24 cellular contexts compared by ENCODE assay signal in the genomic region with DNA sequence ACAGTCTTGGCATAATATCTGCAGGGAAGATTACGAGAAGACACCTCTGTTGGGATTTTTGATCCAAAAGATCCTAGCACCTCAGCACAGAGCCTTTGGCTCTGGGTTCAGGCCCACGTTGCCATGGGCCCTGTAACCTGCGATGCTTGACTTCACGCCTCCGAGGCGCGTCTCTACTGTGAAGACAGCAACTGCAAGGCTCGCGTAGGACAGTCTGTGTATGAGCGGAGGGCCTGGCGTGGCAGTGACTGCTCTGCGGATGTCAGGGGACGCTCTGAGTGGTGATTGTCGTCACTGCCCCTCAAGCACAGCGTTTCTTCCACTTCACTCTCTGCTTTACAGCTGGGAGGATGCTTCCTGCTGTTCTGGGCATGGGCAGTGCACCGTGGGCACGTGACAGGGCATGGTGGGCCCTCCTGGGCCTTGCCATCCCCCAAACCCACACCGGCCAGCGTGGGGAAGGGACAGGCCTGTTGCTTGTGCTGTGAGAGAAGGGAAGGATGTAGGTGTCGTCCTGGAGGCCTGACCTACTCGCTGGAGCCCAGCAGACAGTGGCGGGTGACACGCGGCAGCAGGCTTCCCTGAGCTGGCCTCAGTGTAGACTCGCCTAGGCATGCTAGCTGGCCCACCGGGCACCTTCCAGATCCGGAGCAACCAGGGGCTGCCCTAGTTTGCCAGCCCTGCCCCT. TPM values are rescaled to one million over a fixed set of nuclear protein-coding genes. Genes with fewer than 3 reads are reported as not detected.
A peak's percentile ranks its signal among the peaks of the same experiment; 100 is the strongest.
DNase-seq lines count a peak whose midpoint lies in the region; ATAC-seq and TF ChIP-seq lines count a peak whose summit lies in the region.
"Had no signal": no experiment of that assay in that cellular context is flagged by ENCODE, and none has a peak within 500 bp of the region (broad histone marks: within the 10 kb centered on the region; RNA-seq: fewer than 3 reads in every experiment).

No MANE protein-coding gene starts in this region.

- H3K27me3 Mint-ChIP-seq in CD14-positive monocyte (ENCODE audit: low read depth in 3 of 3) = peaks cover 14 to 22% (median 17%) of the 10 kb centered on the region in 3 donors
- H3K27me3 Mint-ChIP-seq in endodermal cell (ENCODE audit: insufficient read depth) = peaks cover 6% of the 10 kb centered on the region
- peaks cover 15% of the 10 kb centered on the region for H3K27me3 Mint-ChIP-seq in GM23338 (ENCODE audit: insufficient read depth, low read depth, poor library complexity)
- peaks cover 3 to 13% (median 7%) of the 10 kb centered on the region in 5 donors for H3K27me3 Mint-ChIP-seq in naive thymus-derived CD4-positive, alpha-beta T cell

- H3K36me3 ChIP-seq in BE2C = no peaks in the 10 kb centered on the region
- H3K36me3 ChIP-seq in endodermal cell (ENCODE audit: control insufficient read depth, insufficient read depth, low read length) = no peaks in the 10 kb centered on the region
- no peaks in the 10 kb centered on the region for H3K36me3 ChIP-seq in GM23338 (ENCODE audit: insufficient read depth)
- no peaks in the 10 kb centered on the region for H3K36me3 ChIP-seq in naive thymus-derived CD4-positive, alpha-beta T cell (ENCODE audit: control insufficient read depth in 2 of 3, insufficient read depth in 3 of 3, low read length in 3 of 3)
- H3K36me3 ChIP-seq: BLaER1 treated with 17β-estradiol and CSF1 and Interleukin-3, amounts not matched to agents 10 nM and 100 nM had no signal

- no peaks in the 10 kb centered on the region for H3K79me2 ChIP-seq in GM23338 (replicated peaks; ENCODE audit: insufficient read depth)

- H3K9me3 Mint-ChIP-seq in CD14-positive monocyte (peaks cover 0 to 2% (median 0%) of the 10 kb centered on the region in 7 donors), endodermal cell (peaks cover 1% of the 10 kb centered on the region), GM23338 (peaks cover 4% of the 10 kb centered on the region; the same call in 1 of the 3 replicates)
- H3K9me3 Mint-ChIP-seq in naive thymus-derived CD4-positive, alpha-beta T cell = peaks cover 0 to 8% (median 0%) of the 10 kb centered on the region in 11 donors

- H3K4me2 ChIP-seq in GM23338 = no peak overlapping the region
- H3K4me2 ChIP-seq: BLaER1 treated with 17β-estradiol and CSF1 and Interleukin-3, amounts not matched to agents 10 nM and 100 nM; SK-N-SH had no signal

- 94 to 96% methylated on average over 18 to 27 of the region's 27 CpGs for WGBS in endodermal cell (ENCODE audit: insufficient coverage in 1 of 2, insufficient read length in 1 of 2), 2 experiments

- H4K20me1 ChIP-seq in GM23338 (replicated peaks; ENCODE audit: insufficient read depth) = no peaks in the 10 kb centered on the region

- H3K9me3 ChIP-seq in BE2C = no peaks in the 10 kb centered on the region
- no peaks in the 10 kb centered on the region for H3K9me3 ChIP-seq in endodermal cell (ENCODE audit: control insufficient read depth, low read length)
- H3K9me3 ChIP-seq in naive thymus-derived CD4-positive, alpha-beta T cell (ENCODE audit: control insufficient read depth in 2 of 3, low read length in 3 of 3) = no peaks in the 10 kb centered on the region
- H3K9me3 ChIP-seq: SK-N-SH had no signal

- H3K4me1 Mint-ChIP-seq in CD14-positive monocyte = no peaks in the 10 kb centered on the region
- H3K4me1 Mint-ChIP-seq in endodermal cell = peaks cover 1% of the 10 kb centered on the region
- H3K4me1 Mint-ChIP-seq in GM23338 = peaks cover 9% of the 10 kb centered on the region
- peaks cover 6 to 26% (median 16%) of the 10 kb centered on the region in 7 donors for H3K4me1 Mint-ChIP-seq in naive thymus-derived CD4-positive, alpha-beta T cell

- H3K27me3 ChIP-seq in BE2C (no peaks in the 10 kb centered on the region), endodermal cell (ENCODE audit: control insufficient read depth, insufficient read depth, low read length, poor library complexity, severe bottlenecking) (no peaks in the 10 kb centered on the region), GM23338 (ENCODE audit: insufficient read depth) (0 out of 2 replicates have a peak, but pooled peaks cover 3% of the 10 kb centered on the region)
- no peaks in the 10 kb centered on the region for H3K27me3 ChIP-seq in naive thymus-derived CD4-positive, alpha-beta T cell (ENCODE audit: control insufficient read depth in 2 of 2, insufficient read depth in 2 of 2, low read length in 2 of 2)

- H3K4me1 ChIP-seq in BE2C (peaks cover 3% of the 10 kb centered on the region; the same call in 1 of the 2 replicates), endodermal cell (ENCODE audit: control insufficient read depth, insufficient read depth, low read length) (no peaks in the 10 kb centered on the region), GM23338 (ENCODE audit: insufficient read depth) (no peaks in the 10 kb centered on the region)
- H3K4me1 ChIP-seq in naive thymus-derived CD4-positive, alpha-beta T cell (ENCODE audit: control insufficient read depth in 2 of 2, insufficient read depth in 2 of 2, low read length in 2 of 2) = peaks cover 0 to 6% of the 10 kb centered on the region in 2 donors

- no peak overlapping the region for H3K4me3 Mint-ChIP-seq in CD14-positive monocyte
- no peak overlapping the region for H3K4me3 Mint-ChIP-seq in endodermal cell
- no peak overlapping the region for H3K4me3 Mint-ChIP-seq in GM23338
- no peak overlapping the region for H3K4me3 Mint-ChIP-seq in naive thymus-derived CD4-positive, alpha-beta T cell
- H3K4me3 Mint-ChIP-seq: CD8-positive, alpha-beta memory T cell had no signal

- CTCF ChIA-PET in naive thymus-derived CD4-positive, alpha-beta T cell (lab: Charles Lee) = no interaction called here

- intact Hi-C loops in CD14-positive monocyte (cut with micrococcal nuclease) = no loop called here
- intact Hi-C loops in posterior vena cava (cut with DNase I) = no loop called here
- intact Hi-C loops in naive thymus-derived CD4-positive, alpha-beta T cell (cut with micrococcal nuclease) = no loop called here

- no peak overlapping the region for H2AFZ ChIP-seq in GM23338

- no peak overlapping the region for H3K27ac ChIP-seq in endodermal cell (ENCODE audit: low read depth, low read length)
- H3K27ac ChIP-seq in GM23338 (ENCODE audit: low read depth) = no peak overlapping the region
- no peak overlapping the region for H3K27ac ChIP-seq in naive thymus-derived CD4-positive, alpha-beta T cell (ENCODE audit: low read depth, low read length)
- H3K27ac ChIP-seq: BLaER1 treated with 17β-estradiol and CSF1 and Interleukin-3, amounts not matched to agents 10 nM and 100 nM; RWPE1 had no signal

- no peaks in the 10 kb centered on the region for H3K9me2 ChIP-seq in GM23338 (ENCODE audit: insufficient read depth)
- H3K9me2 ChIP-seq: SK-N-SH had no signal

- DNase-seq in BE2C (peak; percentile 2), CD14-positive monocyte (ENCODE audit: low spot score) (peak; percentile 38), endodermal cell (peak; percentile 47), posterior vena cava (ENCODE audit: low spot score) (peak; percentile 63), GM23338 (ENCODE audit: low spot score) (no peak), GM19238 (ENCODE audit: insufficient read length, low spot score) (no peak)
- DNase-seq in naive thymus-derived CD4-positive, alpha-beta T cell = no peak
- DNase-seq: ACHN; Calu3; DMS53; EL; GF-D8; Karpas-422; NCI-H1694; NCI-H2081 treated with DMSO at 0.1 percent for 48 hours; NCI-H510A; NCI-H774; NK-92 treated with Interleukin-12 subunit alpha and Interleukin-12 subunit beta, amount 100 ng/mL, for 24 hours; SIG-M5; SK-N-SH had no signal

- H3K4me3 ChIP-seq in BE2C (ENCODE audit: low read depth, low read length) (no peak overlapping the region), endodermal cell (ENCODE audit: low read length) (no peak overlapping the region), GM23338 (no peak overlapping the region)
- H3K4me3 ChIP-seq in naive thymus-derived CD4-positive, alpha-beta T cell (ENCODE audit: low read length) = no peak overlapping the region
- H3K4me3 ChIP-seq: BLaER1 treated with 17β-estradiol and CSF1 and Interleukin-3, amounts not matched to agents 10 nM and 100 nM had no signal

- TF ChIP-seq CTCF in BE2C (IDR thresholded peaks at IDR 0.05; ENCODE audit: low read depth, low read length) (no peak), CD14-positive monocyte (IDR thresholded peaks at IDR 0.05) (no peak), endodermal cell (conservative IDR thresholded peaks at IDR 0.05) (no peak), GM23338 (conservative IDR thresholded peaks at IDR 0.05; ENCODE audit: low read depth in 2 of 2) (no peak)

- H3K36me3 Mint-ChIP-seq in CD14-positive monocyte (no peaks in the 10 kb centered on the region), endodermal cell (ENCODE audit: low read depth) (peaks cover 2% of the 10 kb centered on the region), GM23338 (ENCODE audit: low read depth) (peaks cover 3% of the 10 kb centered on the region; the same call in 2 of the 3 replicates)
- peaks cover 0 to 9% (median 2%) of the 10 kb centered on the region in 5 donors for H3K36me3 Mint-ChIP-seq in naive thymus-derived CD4-positive, alpha-beta T cell

- H3K9ac ChIP-seq in endodermal cell (ENCODE audit: extremely low read depth, low read length, poor library complexity, severe bottlenecking) = no peak overlapping the region
- H3K9ac ChIP-seq: BLaER1 treated with 17β-estradiol and CSF1 and Interleukin-3, amounts not matched to agents 10 nM and 100 nM; SK-N-SH had no signal

- H3F3A ChIP-seq in GM23338 (replicated peaks; ENCODE audit: low read depth) = no peaks in the 10 kb centered on the region; the same call in 1 of the 2 replicates

- H3K27ac Mint-ChIP-seq in CD14-positive monocyte (no peak overlapping the region), endodermal cell (no peak overlapping the region), GM23338 (no peak overlapping the region)
- no peak overlapping the region for H3K27ac Mint-ChIP-seq in naive thymus-derived CD4-positive, alpha-beta T cell

- POLR2A ChIA-PET in naive thymus-derived CD4-positive, alpha-beta T cell (lab: Charles Lee) = no interaction called here

- no peak for ATAC-seq in GM23338
- no peak for ATAC-seq in naive thymus-derived CD4-positive, alpha-beta T cell

RNA-seq across cellular contexts. Expression of a gene that starts 26.5 kb away (rescaled TPM):
- 5.7 TPM for polyA plus RNA-seq in BE2C (2012; ENCODE audit: insufficient read depth, insufficient read length, low read depth)
- polyA plus RNA-seq in CD14-positive monocyte (not detected), GM23338 (2016; fragmentation: Nextera tagmentation; extraction: Ambion mirVana) (2.9 and 3.3 TPM in 2 replicates)
- total RNA-seq in endodermal cell (10 to 100 TPM in 1 of 2 donors, 1 to 10 TPM in 1; 9.9 to 12.5 TPM), posterior vena cava (1 to 10 TPM; 2.8 to 4.0 TPM)
- 9.2 TPM for polyA plus RNA-seq in endodermal cell (2013, experiment 1 of 2)
- polyA plus RNA-seq in endodermal cell (2013, experiment 2 of 2) = 7.7 TPM
- total RNA-seq in GM23338 (2014; rRNA removed; shearing (Covaris generic)) = 9.8 and 12.3 TPM in 2 replicates
- 1 to 10 TPM in 4 of 5 experiments, under 1 TPM in 1; 0.34 to 2.4 (median 1.7) TPM for total RNA-seq in naive thymus-derived CD4-positive, alpha-beta T cell
- under 1 TPM; 0.26 to 0.57 TPM for polyA plus RNA-seq in naive thymus-derived CD4-positive, alpha-beta T cell

RNA-seq across cellular contexts. Expression of a gene that starts 53.7 kb away (rescaled TPM):
- polyA plus RNA-seq in BE2C (2012; ENCODE audit: insufficient read depth, insufficient read length, low read depth) = 150 TPM
- not detected for polyA plus RNA-seq in CD14-positive monocyte
- total RNA-seq in endodermal cell = 10 to 100 TPM; 20.6 to 29.5 TPM
- polyA plus RNA-seq in endodermal cell (2013, experiment 1 of 2) = 28.8 TPM
- 26.2 TPM for polyA plus RNA-seq in endodermal cell (2013, experiment 2 of 2)
- under 1 TPM in 1 of 2 donors, not detected in 1; 0.28 TPM for total RNA-seq in posterior vena cava
- 24.8 and 28.3 TPM in 2 replicates for total RNA-seq in GM23338 (2014; rRNA removed; shearing (Covaris generic))
- polyA plus RNA-seq in GM23338 (2016; fragmentation: Nextera tagmentation; extraction: Ambion mirVana) = 4.3 and 4.8 TPM in 2 replicates
- total RNA-seq in naive thymus-derived CD4-positive, alpha-beta T cell = 1 to 10 TPM in 1 of 5 experiments, under 1 TPM in 3, not detected in 1; 0.08 to 3.1 (median 0.60) TPM
- polyA plus RNA-seq in naive thymus-derived CD4-positive, alpha-beta T cell = not detected
- total RNA-seq: MCF 10A had no signal

Comparison
In these comparisons a context has a peak if more than half of its experiments do, and no peak if none do; other contexts are left out.
1. DNase-seq: peak in BE2C (single experiment), CD14-positive monocyte (single experiment), endodermal cell (single experiment) and posterior vena cava (single experiment); none in GM23338 (single experiment), GM19238 (single experiment) and naive thymus-derived CD4-positive, alpha-beta T cell (0 of 9).